8 cellular contexts compared by ENCODE assay signal in the genomic region with DNA sequence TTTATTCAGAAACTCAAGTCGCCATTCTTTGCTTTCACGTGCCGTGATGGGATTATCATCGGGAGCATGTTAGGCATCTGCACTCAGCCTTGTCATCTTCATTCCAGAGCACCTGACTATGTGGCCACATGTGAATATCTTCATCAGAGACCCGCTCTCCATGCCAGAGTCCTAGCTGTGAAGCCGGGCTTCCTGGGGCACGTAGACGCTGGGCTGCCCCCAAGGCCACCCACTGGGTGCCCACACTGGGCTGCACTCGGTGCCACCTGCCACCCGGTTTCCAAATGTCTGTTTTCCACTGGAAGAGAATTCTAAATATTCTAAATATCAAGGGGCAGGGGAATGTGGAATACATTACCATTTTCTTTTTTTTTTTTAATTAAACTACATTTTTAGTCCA.
"Had no signal": no experiment of that assay in that cellular context is flagged by ENCODE, and none has a peak within 500 bp of the region (broad histone marks: within the 10 kb centered on the region; RNA-seq: fewer than 3 reads in every experiment).

No MANE protein-coding gene starts in this region.

- ATAC-seq: body of pancreas, heart right ventricle had no signal

- H3K27ac ChIP-seq: body of pancreas, heart right ventricle had no signal

- H3K9me3 ChIP-seq: body of pancreas, heart right ventricle had no signal

- H3K4me3 ChIP-seq: body of pancreas, heart right ventricle, smooth muscle cell had no signal

- DNase-seq: activated CD4-positive, alpha-beta memory T cell treated with anti-CD3 and anti-CD28 coated beads, Interleukin-2, amount 10 ng/mL, durations not matched to agents 7 days and 5 days; activated CD8-positive, alpha-beta memory T cell treated with anti-CD3 and anti-CD28 coated beads, Interleukin-2, amount 50 U/mL, for 48 hours; activated naive CD4-positive, alpha-beta T cell treated with anti-CD3 and anti-CD28 coated beads, Interleukin-2, amount 10 ng/mL, durations not matched to agents 7 days and 5 days; effector memory CD4-positive, alpha-beta T cell; heart right ventricle; midbrain had no signal

- H3K4me1 ChIP-seq: body of pancreas, heart right ventricle had no signal

- H3K4me2 ChIP-seq: smooth muscle cell had no signal

- H3K27me3 ChIP-seq: body of pancreas, heart right ventricle had no signal
